20 cellular contexts compared by ENCODE assay signal in the genomic region with DNA sequence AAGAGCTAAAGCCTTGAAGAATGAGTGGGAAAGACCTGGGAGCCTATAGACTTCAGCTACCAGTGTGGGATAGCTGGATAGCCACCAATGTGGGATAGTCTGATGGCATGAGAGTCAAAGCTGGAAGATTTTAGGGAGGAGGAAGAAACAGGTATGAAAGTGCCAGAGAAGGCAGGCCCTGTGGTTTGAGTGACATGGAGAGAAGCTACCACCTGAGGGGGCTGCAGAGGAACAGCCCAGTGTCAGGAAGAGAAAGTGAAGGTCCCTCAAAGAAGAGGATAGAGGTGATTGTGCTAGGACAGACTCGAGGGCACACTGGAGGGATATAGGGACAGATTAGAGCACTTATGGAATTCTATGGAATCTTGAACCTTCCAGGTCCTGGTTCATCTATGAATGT. TPM values are rescaled to one million over a fixed set of nuclear protein-coding genes. Genes with fewer than 3 reads are reported as not detected.
"Had no signal": no experiment of that assay in that cellular context is flagged by ENCODE, and none has a peak within 500 bp of the region (broad histone marks: within the 10 kb centered on the region; RNA-seq: fewer than 3 reads in every experiment).

No MANE protein-coding gene starts in this region.

- H3K27ac ChIP-seq: psoas muscle, sigmoid colon, tibial nerve had no signal

- DNase-seq: activated CD4-positive, alpha-beta T cell treated with anti-CD3 and anti-CD28 coated beads, Interleukin-2, amount 50 U/mL, for 4 hours; activated CD4-positive, CD25-positive, alpha-beta regulatory T cell treated with anti-CD3 and anti-CD28 coated beads, Interleukin-2, amount 50 U/mL, for 72 hours; activated effector memory CD4-positive, alpha-beta T cell treated with anti-CD3 and anti-CD28 coated beads, Interleukin-2, amount 50 U/mL, for 16 hours; activated T-cell treated with anti-CD3 and anti-CD28 coated beads, Interleukin-2, amount 50 U/mL, for 4 hours; amniotic stem cell; effector memory CD8-positive, alpha-beta T cell; erythroblast; hypothalamus; natural killer cell; occipital lobe; psoas muscle; sigmoid colon; stimulated activated CD4-positive, alpha-beta T cell treated with anti-CD3 and anti-CD28 coated beads, Interleukin-2, amount 100 ng/mL, for 24 hours; stimulated activated naive B cell treated with anti-CD40 and anti-IgM and Interleukin-4, amounts not matched to agents 10 μg/mL and 1 μg/mL and 100 μg/mL, for 72 hours had no signal

- H3K9me3 ChIP-seq: psoas muscle, sigmoid colon, tibial nerve had no signal

- H3K36me3 ChIP-seq: sigmoid colon, tibial nerve had no signal

- H3K36me3 Mint-ChIP-seq: activated naive CD4-positive, alpha-beta T cell treated with anti-CD3 and anti-CD28 coated beads, Interleukin-2, amount 50 U/mL, for 72 hours; brain; stimulated activated naive B cell treated with anti-CD40 and anti-IgM and Interleukin-4, amounts not matched to agents 10 μg/mL and 1 μg/mL and 100 μg/mL, for 72 hours had no signal

- H3K27ac Mint-ChIP-seq: activated naive CD4-positive, alpha-beta T cell treated with anti-CD3 and anti-CD28 coated beads, Interleukin-2, amount 50 U/mL, for 72 hours; brain; effector memory CD8-positive, alpha-beta T cell; natural killer cell; stimulated activated naive B cell treated with anti-CD40 and anti-IgM and Interleukin-4, amounts not matched to agents 10 μg/mL and 1 μg/mL and 100 μg/mL, for 72 hours; T-helper 2 cell treated with Interferon-gamma antibody and Interleukin-4, amounts not matched to agents 5 μg/mL and 100 μg/mL, for 36 hours had no signal

- H3K4me3 Mint-ChIP-seq: activated T-cell treated with anti-CD3 and anti-CD28 coated beads, Interleukin-2, amount 50 U/mL, for 4 hours; brain; effector memory CD8-positive, alpha-beta T cell; natural killer cell; stimulated activated naive B cell treated with anti-CD40 and anti-IgM and Interleukin-4, amounts not matched to agents 10 μg/mL and 1 μg/mL and 100 μg/mL, for 72 hours; T-helper 2 cell treated with Interferon-gamma antibody and Interleukin-4, amounts not matched to agents 5 μg/mL and 100 μg/mL, for 36 hours had no signal

- H3K4me1 ChIP-seq: psoas muscle, sigmoid colon, tibial nerve had no signal

- H3K4me3 ChIP-seq: psoas muscle, sigmoid colon, tibial nerve had no signal

- H3K9me3 Mint-ChIP-seq: activated naive CD4-positive, alpha-beta T cell treated with anti-CD3 and anti-CD28 coated beads, Interleukin-2, amount 50 U/mL, for 72 hours; activated T-cell treated with anti-CD3 and anti-CD28 coated beads, Interleukin-2, amount 50 U/mL, for 4 hours; effector memory CD8-positive, alpha-beta T cell; natural killer cell; stimulated activated naive B cell treated with anti-CD40 and anti-IgM and Interleukin-4, amounts not matched to agents 10 μg/mL and 1 μg/mL and 100 μg/mL, for 72 hours; T-helper 2 cell treated with Interferon-gamma antibody and Interleukin-4, amounts not matched to agents 5 μg/mL and 100 μg/mL, for 36 hours had no signal

- ATAC-seq: activated naive CD4-positive, alpha-beta T cell treated with anti-CD3 and anti-CD28 coated beads, Interleukin-2, amount 50 U/mL, for 72 hours; activated T-cell treated with anti-CD3 and anti-CD28 coated beads, Interleukin-2, amount 50 U/mL, for 4 hours; effector memory CD8-positive, alpha-beta T cell; natural killer cell; psoas muscle; stimulated activated naive B cell treated with anti-CD40 and anti-IgM and Interleukin-4, amounts not matched to agents 10 μg/mL and 1 μg/mL and 100 μg/mL, for 72 hours had no signal

- H3K4me1 Mint-ChIP-seq: natural killer cell; stimulated activated naive B cell treated with anti-CD40 and anti-IgM and Interleukin-4, amounts not matched to agents 10 μg/mL and 1 μg/mL and 100 μg/mL, for 72 hours had no signal

RNA-seq across cellular contexts. Expression of a gene that starts 23.1 kb away (rescaled TPM):
- total RNA-seq: activated T-cell treated with anti-CD3 and anti-CD28 coated beads, Interleukin-2, amount 50 U/mL, for 4 hours; lung microvascular endothelial cell; natural killer cell; sigmoid colon; subcutaneous adipose tissue; tibial nerve had no signal
- polyA plus RNA-seq: psoas muscle had no signal
